Comparison of ENCODE assay signal across 8 cellular contexts in genomic region chr18:79644006-79644665, GRCh38. TPM values are rescaled to one million over a fixed set of nuclear protein-coding genes. Genes with fewer than 3 reads are reported as not detected.
DNase-seq lines count a peak whose midpoint lies in the region; ATAC-seq, FAIRE-seq and TF ChIP-seq lines count a peak whose summit lies in the region.

No MANE protein-coding gene starts in this region.

- H3K79me2 ChIP-seq in GM12878 (ENCODE audit: control insufficient read depth, insufficient read depth, low read length) = no peaks in the 10 kb centered on the region

- no peak for TF ChIP-seq POLR2A in GM12878 (IDR thresholded peaks at IDR 0.05; ENCODE audit: low read depth, low read length)

- RAD21 ChIA-PET in GM12878 (lab: Charles Lee; ENCODE audit: unreplicated experiment) = interaction anchor here (1.0 to 3.2 kb wide), 3 partner anchors 248 to 269 kb away, joined by 5 to 28 read pairs (median 8); no protein-coding TSS in a partner anchor

- peak; percentile 92 for DNase-seq in GM03348 (ENCODE audit: low spot score)
- peak; percentile 59 for DNase-seq in NCI-H1092 treated with DMSO at 0.1 percent for 48 hours (lab: John Stamatoyannopoulos, UW)
- peak; percentile 31 for DNase-seq in T-helper 22 cell (ENCODE audit: low read depth)
- DNase-seq in GM12878 (ENCODE audit: low read depth, low spot score) = peak; percentile 15
- peak; percentile 95 for DNase-seq in iPS-NIHi11 (ENCODE audit: low spot score)
- DNase-seq in stimulated activated CD4-positive, alpha-beta T cell treated with anti-CD3 and anti-CD28 coated beads, Interleukin-15, amount 100 ng/mL, for 24 hours = peak; percentile 82
- DNase-seq in GOT3 (lab: John Stamatoyannopoulos, UW) = no peak

- H3K4me3 ChIP-seq in HEK293 (ENCODE audit: low read depth, low read length) = no peak overlapping the region
- no peak overlapping the region for H3K4me3 ChIP-seq in GM12878

- CTCF ChIA-PET in HEK293 (lab: Yijun Ruan, JAX) = interaction anchor here (0.7 to 6.6 kb wide), 11 partner anchors 9 to 268 kb away, joined by 3 to 92 read pairs (median 5); no protein-coding TSS in a partner anchor
- CTCF ChIA-PET in GM12878 (lab: Yijun Ruan, JAX) = interaction anchor here (0.8 to 2.3 kb wide), 15 partner anchors 9 to 269 kb away, joined by 3 to 24 read pairs (median 5); no protein-coding TSS in a partner anchor

- 8% methylated on average over 22 of the region's 22 CpGs for WGBS in GM12878 (ENCODE audit: insufficient coverage, insufficient replicate concordance, low lambda C conversion rate, missing lambda C conversion rate)

- POLR2A ChIA-PET in HEK293 (lab: Yijun Ruan, JAX) (no interaction called here), GM12878 (lab: Charles Lee) (no interaction called here)

- peak; percentile 87 for TF ChIP-seq CTCF in HEK293 (tag by site-specific recombination; IDR thresholded peaks at IDR 0.05)
- TF ChIP-seq CTCF in GM12878 (IDR thresholded peaks at IDR 0.05 in 2 of 3, conservative IDR thresholded peaks at IDR 0.05 in 1 of 3; ENCODE audit: control insufficient read depth in 2 of 3, extremely low read depth in 1 of 3, insufficient read depth in 1 of 3, low read depth in 3 of 3, low read length in 3 of 3) = peak; percentile 92 to 98 (median 93)

- TF ChIP-seq RAD21 in GM12878 (IDR thresholded peaks at IDR 0.05; ENCODE audit: insufficient read depth, low read depth, low read length) = peak; percentile 97

- H3K9ac ChIP-seq in GM12878 (ENCODE audit: control insufficient read depth, insufficient read depth, low read length) = no peak overlapping the region

- H3K9me3 ChIP-seq in HEK293 (ENCODE audit: control insufficient read depth, insufficient read depth, low read depth, low read length) (no peaks in the 10 kb centered on the region), GM12878 (replicated peaks; ENCODE audit: control insufficient read depth, insufficient read depth, low read length) (no peaks in the 10 kb centered on the region)

- FAIRE-seq in GM12878 (lab: Jason Lieb, UNC) = peak; percentile 57

- H3K27ac ChIP-seq in HEK293 (ENCODE audit: extremely low read depth, low read depth, low read length) (no peak overlapping the region), GM12878 (ENCODE audit: control insufficient read depth, insufficient read depth) (no peak overlapping the region)

- no peaks in the 10 kb centered on the region for H4K20me1 ChIP-seq in GM12878 (ENCODE audit: control insufficient read depth, insufficient read depth)

- H3K36me3 ChIP-seq in HEK293 (ENCODE audit: control insufficient read depth in 2 of 2, insufficient read depth in 1 of 2, low read length in 2 of 2) = no peaks in the 10 kb centered on the region
- H3K36me3 ChIP-seq in GM12878 (ENCODE audit: control insufficient read depth in 2 of 2, insufficient read depth in 2 of 2, low read length in 1 of 2) = no peaks in the 10 kb centered on the region

- no TSS peak for BruUV-seq in GM12878 (replicated peaks; lab: Mats Ljungman, UMichigan)

- in situ Hi-C loops in GM12878 (cut with MboI) = loop anchor here (5.0 kb wide), 1 partner anchor 267 kb away; no protein-coding TSS in a partner anchor

- TF ChIP-seq EP300 in GM12878 (IDR thresholded peaks at IDR 0.05; ENCODE audit: borderline replicate concordance in 1 of 2, control insufficient read depth in 1 of 2, low read depth in 2 of 2, low read length in 2 of 2) = no peak

- no peak overlapping the region for H3K4me2 ChIP-seq in GM12878 (ENCODE audit: control insufficient read depth, insufficient read depth)

- peak; percentile 99 for ATAC-seq in GM12878

- H3K4me1 ChIP-seq in HEK293 (ENCODE audit: control insufficient read depth, insufficient read depth, low read length) (no peaks in the 10 kb centered on the region; the same call in 1 of the 2 replicates), GM12878 (ENCODE audit: control insufficient read depth, insufficient read depth, low read length) (peaks cover 3% of the 10 kb centered on the region)

- no peaks in the 10 kb centered on the region for H3K27me3 ChIP-seq in GM12878 (replicated peaks in 1 of 2; ENCODE audit: control insufficient read depth in 2 of 2, insufficient read depth in 2 of 2, low read length in 1 of 2)

- peak overlapping the region; percentile 30 for H2AFZ ChIP-seq in GM12878 (ENCODE audit: control insufficient read depth, low read depth, low read length)

- intact Hi-C loops in GM12878 (cut with micrococcal nuclease; ENCODE audit: unreplicated experiment) = loop anchor here (1.0 kb wide), 2 partner anchors 116 to 265 kb away; no protein-coding TSS in a partner anchor

- SMC1A ChIA-PET in GM12878 (lab: Charles Lee; ENCODE audit: uncharacterized antibody, unreplicated experiment) = interaction anchor here (1.0 to 2.1 kb wide), 6 partner anchors 19 to 269 kb away, joined by 3 to 11 read pairs (median 4); no protein-coding TSS in a partner anchor

TF ChIP-seq in HEK293, 187 proteins besides CTCF, POLR2A, EP300 and RAD21 (continues in another document):
- TF ChIP-seq ZNF558 (tag by site-specific recombination; IDR thresholded peaks at IDR 0.05) = no peak
- TF ChIP-seq ZBTB26 (tag by site-specific recombination; optimal IDR thresholded peaks at IDR 0.05) = peak; percentile 33
- no peak for TF ChIP-seq ZSCAN5A (tag by site-specific recombination; IDR thresholded peaks at IDR 0.05)
- peak; percentile 55 for TF ChIP-seq ZIC2 (tag by site-specific recombination; IDR thresholded peaks at IDR 0.05)

TF ChIP-seq in GM12878, 131 proteins besides CTCF, POLR2A, EP300 and RAD21 (continues in another document):
- TF ChIP-seq SKIL (IDR thresholded peaks at IDR 0.05; ENCODE audit: low read depth, poor library complexity, severe bottlenecking) = no peak
- no peak for TF ChIP-seq PML (IDR thresholded peaks at IDR 0.05; ENCODE audit: low read length)
- no peak for TF ChIP-seq ASH2L (IDR thresholded peaks at IDR 0.05; ENCODE audit: borderline replicate concordance, low read depth)
- no peak for TF ChIP-seq NFIC (IDR thresholded peaks at IDR 0.05; ENCODE audit: low read depth, low read length)
- TF ChIP-seq ZBTB33 (IDR thresholded peaks at IDR 0.05) = no peak

RNA-seq across cellular contexts. Expression of gene CTDP1, which starts 35.5 kb away (rescaled TPM):
- total RNA-seq in GM12878 (2013; cell fraction: nucleolus; rRNA removed) = 25.6 and 26.8 TPM in 2 replicates
- total RNA-seq in GM12878 (2014; rRNA removed) = 22.1 and 23.8 TPM in 2 replicates
- 7.3 and 8.0 TPM in 2 replicates for total RNA-seq in GM12878 (2014; rRNA removed; fragmentation: Illumina TruSeq; extraction: Trizol)
- 30.4 and 31.3 TPM in 2 replicates for total RNA-seq in GM12878 (2021)
- 5.9 TPM for polyA plus RNA-seq in GM12878 (2011; ENCODE audit: low read depth)
- polyA plus RNA-seq in GM12878 (2011; rRNA removed) = 4.9 and 9.5 TPM in 2 replicates
- 9.0 and 10.2 TPM in 2 replicates for polyA plus RNA-seq in GM12878 (2011; cell fraction: cytosol; rRNA removed)
- 37.1 and 48.0 TPM in 2 replicates for polyA plus RNA-seq in GM12878 (2011; cell fraction: nucleus; rRNA removed)
- 12.2 and 14.2 TPM in 2 replicates for polyA plus RNA-seq in GM12878 (2012)
- polyA plus RNA-seq in GM12878 (2014; fragmentation: Illumina TruSeq; extraction: Trizol) = 1.9 and 6.0 TPM in 2 replicates
- polyA plus RNA-seq in GM12878 (2014; fragmentation: Nextera tagmentation; extraction: Ambion mirVana) = 1 to 10 TPM in 1 of 2 experiments, under 1 TPM in 1; 0.32 to 1.6 TPM
- 16.7 and 19.3 TPM in 2 replicates for polyA plus RNA-seq in GM12878 (2014; rRNA removed)
- polyA plus RNA-seq in GM12878 (2016; fragmentation: Nextera tagmentation; extraction: Ambion mirVana) = 10 to 100 TPM in 1 of 2 experiments, 1 to 10 TPM in 1; 4.2 to 13.9 TPM
- 13.9 and 14.8 TPM in 2 replicates for polyA minus RNA-seq in GM12878 (2011; rRNA and poly(A)+ RNA removed)
- polyA minus RNA-seq in GM12878 (2011; cell fraction: cytosol; rRNA and poly(A)+ RNA removed) = 5.6 and 10.0 TPM in 2 replicates
- 17.0 and 31.8 TPM in 2 replicates for polyA minus RNA-seq in GM12878 (2011; cell fraction: nucleus; rRNA and poly(A)+ RNA removed)
